8 cellular contexts compared by ENCODE assay signal in the genomic region with DNA sequence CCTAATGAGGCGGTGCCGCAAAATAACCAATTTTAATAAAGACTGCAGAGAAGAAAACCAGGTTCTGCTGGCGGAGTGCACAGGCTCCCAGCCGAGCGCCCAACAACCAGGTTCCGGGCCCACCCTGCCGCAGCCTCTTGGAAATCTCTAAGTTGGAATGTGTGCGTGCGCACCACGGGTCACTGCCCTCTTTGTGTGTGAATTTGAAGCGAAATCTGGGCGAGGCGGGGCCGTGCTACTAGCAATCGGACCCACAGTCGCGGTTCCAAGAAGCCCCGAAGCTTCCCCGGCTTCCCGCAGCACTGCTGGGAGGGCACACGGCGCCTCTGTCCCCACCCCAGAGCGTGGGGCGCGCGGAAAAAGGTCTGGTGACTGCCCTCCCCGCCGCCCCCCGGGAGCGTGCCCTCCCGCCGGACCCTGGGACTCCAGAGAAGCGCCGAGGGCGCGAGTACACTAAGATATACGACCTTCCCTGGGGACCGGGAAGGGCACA. TPM values are rescaled to one million over a fixed set of nuclear protein-coding genes. Genes with fewer than 3 reads are reported as not detected.
A peak's percentile ranks its signal among the peaks of the same experiment; 100 is the strongest.
DNase-seq lines count a peak whose midpoint lies in the region; ATAC-seq and TF ChIP-seq lines count a peak whose summit lies in the region.

No MANE protein-coding gene starts in this region.

- H3K36me3 ChIP-seq in OCI-LY1 (ENCODE audit: insufficient read depth, low read length): peaks cover 10% of the 10 kb centered on the region; the same call in 1 of the 2 replicates

- peaks cover 2% of the 10 kb centered on the region for H3K27me3 Mint-ChIP-seq in activated naive CD8-positive, alpha-beta T cell

- no peaks in the 10 kb centered on the region for H3K27me3 ChIP-seq in OCI-LY1 (ENCODE audit: insufficient read depth, low read length)

- H2AFZ ChIP-seq in OCI-LY1 (ENCODE audit: low read length): no peak overlapping the region

- TF ChIP-seq CTCF in OCI-LY1 (IDR thresholded peaks at IDR 0.05; ENCODE audit: low read length): no peak

- peaks cover 31% of the 10 kb centered on the region for H3K79me2 ChIP-seq in OCI-LY1 (ENCODE audit: insufficient read depth, low read length)

- H3K4me3 Mint-ChIP-seq in activated naive CD8-positive, alpha-beta T cell: peak overlapping the region; percentile 88

- H3K4me2 ChIP-seq in OCI-LY1 (ENCODE audit: low read length): peak overlapping the region; percentile 66

- H3K9me2 ChIP-seq in OCI-LY1 (ENCODE audit: low read depth, low read length): no peaks in the 10 kb centered on the region

- H3K4me1 ChIP-seq in OCI-LY1 (ENCODE audit: insufficient read depth, low read length, severe bottlenecking): peaks cover 51% of the 10 kb centered on the region

- ATAC-seq in HG02763 (IDR thresholded peaks at IDR 0.05; ENCODE audit: unreplicated experiment) (peak; percentile 25), HG03039 (IDR thresholded peaks at IDR 0.05; ENCODE audit: unreplicated experiment) (no peak)

- no peaks in the 10 kb centered on the region for H3K9me3 ChIP-seq in OCI-LY1 (ENCODE audit: low read length)

- intact Hi-C loops in cardiac septum (cut with DNase I) (loop anchor here (5.0 kb wide), 1 partner anchor 149 kb away; no protein-coding TSS in a partner anchor), posterior vena cava (cut with DNase I) (no loop called here)

- peak overlapping the region; percentile 71 for H3K9ac ChIP-seq in OCI-LY1 (ENCODE audit: low read length)

- H3K36me3 Mint-ChIP-seq in activated naive CD8-positive, alpha-beta T cell: no peaks in the 10 kb centered on the region

- peak overlapping the region; percentile 70 for H3K4me3 ChIP-seq in OCI-LY1 (ENCODE audit: low read depth, low read length, poor library complexity, severe bottlenecking)

- DNase-seq in NCI-H1417 (lab: John Stamatoyannopoulos, UW): peak in 2 of 3 experiments; percentile 64 to 66
- DNase-seq in NCI-H1417 treated with DMSO at 0.1 percent for 48 hours (lab: John Stamatoyannopoulos, UW): no peak
- DNase-seq in cardiac septum (ENCODE audit: low spot score): peak; percentile 87
- peak; percentile 96 for DNase-seq in posterior vena cava (ENCODE audit: low spot score)

- peaks cover 43% of the 10 kb centered on the region for H3K4me1 Mint-ChIP-seq in activated naive CD8-positive, alpha-beta T cell (ENCODE audit: low read depth)

- H3K27ac ChIP-seq in OCI-LY1 (ENCODE audit: low read depth, low read length, poor library complexity, severe bottlenecking): peak overlapping the region; percentile 83

- H3K27ac Mint-ChIP-seq in activated naive CD8-positive, alpha-beta T cell: peak overlapping the region; percentile 61

- no peaks in the 10 kb centered on the region for H3K9me3 Mint-ChIP-seq in activated naive CD8-positive, alpha-beta T cell (ENCODE audit: low read depth)

- no peaks in the 10 kb centered on the region for H3F3A ChIP-seq in OCI-LY1 (ENCODE audit: insufficient read depth, low read length)

- H4K20me1 ChIP-seq in OCI-LY1 (ENCODE audit: insufficient read depth, low read length): no peaks in the 10 kb centered on the region

RNA-seq across cellular contexts. Expression of a gene that starts 0.7 kb away (rescaled TPM):
- 6.1 TPM for total RNA-seq in cardiac septum
- total RNA-seq in posterior vena cava: 10 to 100 TPM; 58.3 to 62.3 TPM
